33 cellular contexts compared by ENCODE assay signal in the genomic region with DNA sequence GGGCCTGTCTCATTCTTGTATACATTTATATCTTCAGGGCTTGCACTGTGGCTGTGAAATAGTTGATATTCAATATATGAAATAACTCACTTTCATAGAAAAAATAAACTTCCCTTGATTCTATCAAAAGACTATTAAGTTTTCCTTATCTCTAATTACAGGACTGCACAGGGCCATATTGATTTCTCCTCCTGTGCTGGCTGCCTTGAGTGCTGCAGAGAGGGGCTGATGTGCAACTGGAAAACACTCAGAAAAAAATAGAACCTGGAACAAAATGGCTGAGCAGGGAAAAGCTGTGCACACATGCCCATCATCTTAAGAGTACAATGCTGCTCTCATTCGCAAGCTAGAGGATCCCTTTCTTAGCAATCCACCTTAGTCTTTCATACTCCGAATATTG.
"Had no signal": no experiment of that assay in that cellular context is flagged by ENCODE, and none has a peak within 500 bp of the region (broad histone marks: within the 10 kb centered on the region; RNA-seq: fewer than 3 reads in every experiment).

No MANE protein-coding gene starts in this region.

- H3K9me3 ChIP-seq: ascending aorta had no signal

- H3K36me3 ChIP-seq: ascending aorta, cardiac muscle cell had no signal

- H3K36me3 Mint-ChIP-seq: activated CD4-positive, alpha-beta memory T cell treated with anti-CD3 and anti-CD28 coated beads for 36 hours; activated naive CD8-positive, alpha-beta T cell treated with anti-CD3 and anti-CD28 coated beads for 36 hours had no signal

- H3K4me3 Mint-ChIP-seq: activated B cell treated with CpG ODN at 0.5 μM for 24 hours; activated CD4-positive, alpha-beta memory T cell treated with anti-CD3 and anti-CD28 coated beads for 36 hours; activated naive CD8-positive, alpha-beta T cell treated with anti-CD3 and anti-CD28 coated beads for 36 hours; activated T-helper 17 cell treated with anti-CD3 and anti-CD28 coated beads, Interleukin-2, amount 50 U/mL, for 72 hours; central memory CD8-positive, alpha-beta T cell had no signal

- H3K27ac Mint-ChIP-seq: activated B cell treated with CpG ODN at 0.5 μM for 24 hours; activated CD4-positive, alpha-beta memory T cell treated with anti-CD3 and anti-CD28 coated beads for 36 hours; activated naive CD8-positive, alpha-beta T cell treated with anti-CD3 and anti-CD28 coated beads for 36 hours; activated T-helper 17 cell treated with anti-CD3 and anti-CD28 coated beads, Interleukin-2, amount 50 U/mL, for 72 hours had no signal

- ATAC-seq: activated T-helper 17 cell treated with anti-CD3 and anti-CD28 coated beads, Interleukin-2, amount 50 U/mL, for 72 hours; K562 had no signal

- H3K27ac ChIP-seq: ascending aorta, cardiac muscle cell, PC-9, SK-N-MC, VCaP had no signal

- H3K4me2 ChIP-seq: PC-9 had no signal

- H3K27me3 ChIP-seq: ascending aorta, cardiac muscle cell had no signal

- H3K9me3 Mint-ChIP-seq: activated B cell treated with CpG ODN at 0.5 μM for 24 hours; activated CD4-positive, alpha-beta memory T cell treated with anti-CD3 and anti-CD28 coated beads for 36 hours; activated naive CD8-positive, alpha-beta T cell treated with anti-CD3 and anti-CD28 coated beads for 36 hours; activated T-helper 17 cell treated with anti-CD3 and anti-CD28 coated beads, Interleukin-2, amount 50 U/mL, for 72 hours; central memory CD8-positive, alpha-beta T cell had no signal

- H3K4me1 Mint-ChIP-seq: activated naive CD8-positive, alpha-beta T cell treated with anti-CD3 and anti-CD28 coated beads for 36 hours; activated T-helper 17 cell treated with anti-CD3 and anti-CD28 coated beads, Interleukin-2, amount 50 U/mL, for 72 hours; central memory CD8-positive, alpha-beta T cell had no signal

- H3K4me3 ChIP-seq: ascending aorta, cardiac muscle cell, K562, PC-9, SK-N-MC had no signal

- DNase-seq: activated B cell treated with CpG ODN at 0.5 μM for 24 hours; activated CD4-positive, alpha-beta memory T cell treated with anti-CD3 and anti-CD28 coated beads for 36 hours; activated CD4-positive, alpha-beta T cell treated with anti-CD3 and anti-CD28 coated beads for 4 hours; activated CD4-positive, alpha-beta T cell treated with anti-CD3 and anti-CD28 coated beads, Interleukin-2, amount 50 U/mL, for 1 hour; activated CD4-positive, CD25-positive, alpha-beta regulatory T cell treated with anti-CD3 and anti-CD28 coated beads, Interleukin-2, amount 50 U/mL, for 72 hours; activated CD8-positive, alpha-beta memory T cell treated with anti-CD3 and anti-CD28 coated beads, Interleukin-2, amount 50 U/mL, for 4 hours; activated effector memory CD4-positive, alpha-beta T cell treated with anti-CD3 and anti-CD28 coated beads, Interleukin-2, amount 50 U/mL, for 16 hours; activated naive CD4-positive, alpha-beta T cell; activated naive CD4-positive, alpha-beta T cell treated with anti-CD3 and anti-CD28 coated beads, Interleukin-2, amount 50 U/mL, for 16 hours; activated naive CD8-positive, alpha-beta T cell treated with anti-CD3 and anti-CD28 coated beads for 36 hours; activated T-cell treated with anti-CD3 and anti-CD28 coated beads, Interleukin-2, amount 50 U/mL, for 48 hours; amniotic stem cell; NCI-H1105; NCI-H1417 treated with DMSO at 0.1 percent for 48 hours; NCI-H187; NCI-H2029 treated with DMSO at 0.1 percent for 48 hours; NCI-H2107; NCI-H510A; NCI-H526; NCI-H748 treated with DMSO at 0.1 percent for 48 hours; PC-9; Right ventricle myocardium superior; SW 1271; T-helper 1 cell; T-helper 2 cell; T-helper 9 cell had no signal

- H2AFZ ChIP-seq: PC-9 had no signal

- H3K27me3 Mint-ChIP-seq: activated B cell treated with CpG ODN at 0.5 μM for 24 hours; activated CD4-positive, alpha-beta memory T cell treated with anti-CD3 and anti-CD28 coated beads for 36 hours; activated naive CD8-positive, alpha-beta T cell treated with anti-CD3 and anti-CD28 coated beads for 36 hours; central memory CD8-positive, alpha-beta T cell had no signal
